In genomic region chr11:65083834-65084597, GRCh38 we compare ENCODE assay signal across 8 cellular contexts. TPM values are rescaled to one million over a fixed set of nuclear protein-coding genes. Genes with fewer than 3 reads are reported as not detected.
A peak's percentile ranks its signal among the peaks of the same experiment; 100 is the strongest.
DNase-seq lines count a peak whose midpoint lies in the region; ATAC-seq and TF ChIP-seq lines count a peak whose summit lies in the region.

CDCA5 (minus strand) TSS chr11:65084040; CDS start chr11:65083978, 62 bp downstream.
ZFPL1 (plus strand) TSS chr11:65084222; CDS start chr11:65084699, 477 bp downstream.

- TF ChIP-seq POLR2A in gastroesophageal sphincter (IDR thresholded peaks at IDR 0.05): peak; percentile 52 to 60

- H3K4me3 ChIP-seq in SK-N-SH (ENCODE audit: low read depth in 2 of 2, low read length in 1 of 2) (peak within 1 kb of the TSS; percentile 87 to 92), gastroesophageal sphincter (peak within 1 kb of the TSS; percentile 68 to 81), neutrophil (ENCODE audit: low read depth in 1 of 2, low read length in 1 of 2) (peak within 1 kb of the TSS; percentile 76 to 82)

- ATAC-seq in HG02571 (IDR thresholded peaks at IDR 0.05; ENCODE audit: unreplicated experiment) (peak; percentile 73), gastroesophageal sphincter (peak; percentile 98)

- CTCF ChIA-PET in SK-N-SH (lab: Yijun Ruan, JAX): interaction anchor here (1.5 to 2.6 kb wide), 2 partner anchors 26 to 70 kb away, joined by 6 to 11 read pairs; partner anchors contain the start of gene ARL2

- peak; percentile 90 for DNase-seq in GM04504 (ENCODE audit: low read depth)
- DNase-seq in NCI-H1092 (lab: John Stamatoyannopoulos, UW): peak; percentile 97
- peak; percentile 99 for DNase-seq in SK-N-SH
- DNase-seq in activated naive CD4-positive, alpha-beta T cell treated with anti-CD3 and anti-CD28 coated beads, Interleukin-2, amount 50 U/mL, for 16 hours: peak; percentile 95
- DNase-seq in substantia nigra (lab: John Stamatoyannopoulos, UW): peak; percentile 74 to 99 (median 93)

- POLR2A ChIA-PET in SK-N-SH (lab: Yijun Ruan, JAX): interaction anchor here (1.0 kb wide), 1 partner anchor 34 kb away, joined by 3 read pairs; no protein-coding TSS in a partner anchor

- under 1% methylated on average over 40 of the region's 79 CpGs for WGBS in SK-N-SH (ENCODE audit: low lambda C conversion rate)
- 0% methylated on average over 5 to 23 of the region's 79 CpGs for WGBS in gastroesophageal sphincter (ENCODE audit: low coverage in 1 of 2), 2 donors

- H3K27me3 ChIP-seq in SK-N-SH (ENCODE audit: insufficient read depth) (no peaks in the 10 kb centered on the region), gastroesophageal sphincter (no peaks in the 10 kb centered on the region), neutrophil (no peaks in the 10 kb centered on the region)

- no peaks in the 10 kb centered on the region for H3F3A ChIP-seq in SK-N-SH (replicated peaks; ENCODE audit: insufficient read depth)

- H3K9me3 ChIP-seq in SK-N-SH (no peaks in the 10 kb centered on the region), gastroesophageal sphincter (no peaks in the 10 kb centered on the region), neutrophil (no peaks in the 10 kb centered on the region)

- H3K4me1 ChIP-seq in SK-N-SH (ENCODE audit: control insufficient read depth in 1 of 2, insufficient read depth in 2 of 2, low read depth in 1 of 2, low read length in 1 of 2) (peaks cover 8 to 20% of the 10 kb centered on the region in 2 experiments), gastroesophageal sphincter (peaks cover 0 to 24% (median 14%) of the 10 kb centered on the region in 3 donors), neutrophil (ENCODE audit: control insufficient read depth in 1 of 2, insufficient read depth in 1 of 2, low read depth in 1 of 2, low read length in 1 of 2) (peaks cover 29 to 36% of the 10 kb centered on the region in 2 experiments)

- H3K27ac ChIP-seq in SK-N-SH (ENCODE audit: low read depth in 2 of 2, low read length in 1 of 2) (peak within 1 kb of the TSS; percentile 88 to 93), gastroesophageal sphincter (peak within 1 kb of the TSS; percentile 67 to 97 (median 93)), neutrophil (peak within 1 kb of the TSS; percentile 89), substantia nigra (ENCODE audit: low read depth, low read length, poor library complexity, severe bottlenecking) (peak within 1 kb of the TSS; percentile 93)

- TF ChIP-seq EP300 in SK-N-SH (IDR thresholded peaks at IDR 0.05; ENCODE audit: borderline replicate concordance in 1 of 2, low read depth in 1 of 2, low read length in 1 of 2) (0 out of 4 replicates have a peak, but pooled peaks of 1 of the 2 experiments have one; percentile 6), gastroesophageal sphincter (IDR thresholded peaks at IDR 0.05) (no peak)

- TF ChIP-seq CTCF in SK-N-SH (IDR thresholded peaks at IDR 0.05): no peak
- TF ChIP-seq CTCF in gastroesophageal sphincter (IDR thresholded peaks at IDR 0.05): peak in 1 of 4 experiments; percentile 13
- TF ChIP-seq CTCF in neutrophil (IDR thresholded peaks at IDR 0.05): peak; percentile 51

- no peak for TF ChIP-seq RAD21 in SK-N-SH (IDR thresholded peaks at IDR 0.05; ENCODE audit: low read length)

- H3K36me3 ChIP-seq in SK-N-SH (replicated peaks in 1 of 2; ENCODE audit: control insufficient read depth in 1 of 2, insufficient read depth in 2 of 2, low read length in 1 of 2) (peaks cover 14 to 38% of the 10 kb centered on the region in 2 experiments), gastroesophageal sphincter (peaks cover 0 to 41% of the 10 kb centered on the region in 2 donors), neutrophil (peaks cover 40% of the 10 kb centered on the region)

- H4K20me1 ChIP-seq in SK-N-SH (ENCODE audit: insufficient read depth): no peaks in the 10 kb centered on the region

- peak within 1 kb of the TSS; percentile 89 for H3K9ac ChIP-seq in SK-N-SH

- peak within 1 kb of the TSS; percentile 86; the same call in 1 of the 2 replicates for H2AFZ ChIP-seq in SK-N-SH (ENCODE audit: low read depth)

- peak within 1 kb of the TSS; percentile 83 for H3K4me2 ChIP-seq in SK-N-SH

- peaks cover 65% of the 10 kb centered on the region for H3K79me2 ChIP-seq in SK-N-SH (ENCODE audit: insufficient read depth)

- H3K9me2 ChIP-seq in SK-N-SH: no peaks in the 10 kb centered on the region

TF ChIP-seq in SK-N-SH, 30 proteins besides CTCF, POLR2A, EP300 and RAD21:
- peak; percentile 71 for TF ChIP-seq POLR2AphosphoS5 (IDR thresholded peaks at IDR 0.05; ENCODE audit: low read depth, low read length)
- peak; percentile 91 for TF ChIP-seq MXI1 (IDR thresholded peaks at IDR 0.05; ENCODE audit: low read depth, low read length)
- TF ChIP-seq ELF1 (IDR thresholded peaks at IDR 0.05): peak; percentile 100
- peak; percentile 28 for TF ChIP-seq PBX3 (IDR thresholded peaks at IDR 0.05)
- peak; percentile 96 for TF ChIP-seq SIN3A (IDR thresholded peaks at IDR 0.05; ENCODE audit: borderline replicate concordance, low read depth, low read length)
- no peak for TF ChIP-seq TCF12 (IDR thresholded peaks at IDR 0.05)
- TF ChIP-seq GATA2 (CRISPR knock-in tag; IDR thresholded peaks at IDR 0.05): no peak
- TF ChIP-seq YY1 (IDR thresholded peaks at IDR 0.05; ENCODE audit: low read depth): peak; percentile 76
- TF ChIP-seq GABPA (IDR thresholded peaks at IDR 0.05; ENCODE audit: low read depth): peak; percentile 98
- TF ChIP-seq, protein P1, sequence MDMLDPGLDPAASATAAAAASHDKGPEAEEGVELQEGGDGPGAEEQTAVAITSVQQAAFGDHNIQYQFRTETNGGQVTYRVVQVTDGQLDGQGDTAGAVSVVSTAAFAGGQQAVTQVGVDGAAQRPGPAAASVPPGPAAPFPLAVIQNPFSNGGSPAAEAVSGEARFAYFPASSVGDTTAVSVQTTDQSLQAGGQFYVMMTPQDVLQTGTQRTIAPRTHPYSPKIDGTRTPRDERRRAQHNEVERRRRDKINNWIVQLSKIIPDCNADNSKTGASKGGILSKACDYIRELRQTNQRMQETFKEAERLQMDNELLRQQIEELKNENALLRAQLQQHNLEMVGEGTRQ (IDR thresholded peaks at IDR 0.05; ENCODE audit: borderline replicate concordance, low read depth, low read length): no peak
- TF ChIP-seq CHD2 (IDR thresholded peaks at IDR 0.05; ENCODE audit: low read length, partially characterized antibody): peak; percentile 66
- no peak for TF ChIP-seq JUND (IDR thresholded peaks at IDR 0.05)
- TF ChIP-seq, protein P2, sequence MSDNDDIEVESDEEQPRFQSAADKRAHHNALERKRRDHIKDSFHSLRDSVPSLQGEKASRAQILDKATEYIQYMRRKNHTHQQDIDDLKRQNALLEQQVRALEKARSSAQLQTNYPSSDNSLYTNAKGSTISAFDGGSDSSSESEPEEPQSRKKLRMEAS (IDR thresholded peaks at IDR 0.05; ENCODE audit: low read depth): peak; percentile 89
- 0 out of 2 replicates have a peak, but pooled peaks have one; percentile 16 for TF ChIP-seq FOXM1 (IDR thresholded peaks at IDR 0.05; ENCODE audit: low read depth)
- peak; percentile 74 for TF ChIP-seq TAF1 (IDR thresholded peaks at IDR 0.05; ENCODE audit: borderline replicate concordance, low read depth, low read length)
- TF ChIP-seq RFX5 (IDR thresholded peaks at IDR 0.05; ENCODE audit: low read length): no peak; the same call in 1 of the 2 replicates
- no peak for TF ChIP-seq EZH2phosphoT487 (IDR thresholded peaks at IDR 0.05; ENCODE audit: borderline replicate concordance, low read depth)

RNA-seq across cellular contexts. Expression of gene CDCA5, which starts in this region (rescaled TPM):
- polyA plus RNA-seq in SK-N-SH (2012; rRNA removed): 13.1 and 16.3 TPM in 2 replicates
- 11.4 and 12.7 TPM in 2 replicates for polyA plus RNA-seq in SK-N-SH (2012; cell fraction: cytosol; rRNA removed)
- polyA plus RNA-seq in SK-N-SH (2012; cell fraction: nucleus; rRNA removed): 19.1 and 21.6 TPM in 2 replicates
- total RNA-seq in gastroesophageal sphincter: 1 to 10 TPM in 2 of 4 donors, under 1 TPM in 2; 0.78 to 1.7 (median 0.99) TPM

RNA-seq across cellular contexts. Expression of gene ZFPL1, which starts in this region (rescaled TPM):
- polyA plus RNA-seq in SK-N-SH (2012; rRNA removed): 55.7 and 75.9 TPM in 2 replicates
- 29.4 and 37.0 TPM in 2 replicates for polyA plus RNA-seq in SK-N-SH (2012; cell fraction: cytosol; rRNA removed)
- 101 and 124 TPM in 2 replicates for polyA plus RNA-seq in SK-N-SH (2012; cell fraction: nucleus; rRNA removed)
- total RNA-seq in gastroesophageal sphincter: 10 to 100 TPM; 26.3 to 43.9 (median 33.3) TPM

Comparison
In these comparisons a context has a peak if more than half of its experiments do, and no peak if none do; other contexts are left out.
1. Peak in every context shown above with its lines: DNase-seq, ATAC-seq, H3K4me3 ChIP-seq and H3K27ac ChIP-seq.